In genomic region chr19:18776288-18776594, GRCh38 we compare ENCODE assay signal across 18 cellular contexts. TPM values are rescaled to one million over a fixed set of nuclear protein-coding genes. Genes with fewer than 3 reads are reported as not detected.
A peak's percentile ranks its signal among the peaks of the same experiment; 100 is the strongest.
DNase-seq lines count a peak whose midpoint lies in the region; TF ChIP-seq lines count a peak whose summit lies in the region.
"Had no signal": no experiment of that assay in that cellular context is flagged by ENCODE, and none has a peak within 500 bp of the region (broad histone marks: within the 10 kb centered on the region; RNA-seq: fewer than 3 reads in every experiment).

No MANE protein-coding gene starts in this region.

- DNase-seq in AG09319 (ENCODE audit: extremely low read depth, low read depth), result no peak
- DNase-seq in HS-5 (ENCODE audit: low read depth), result peak; percentile 29
- peak; percentile 53 for DNase-seq in brain microvascular endothelial cell
- DNase-seq in kidney epithelial cell (ENCODE audit: low read depth), result no peak
- no peak for DNase-seq in NCI-H510A treated with DMSO at 0.1 percent for 48 hours (lab: John Stamatoyannopoulos, UW)
- no peak for DNase-seq in NCI-H446 treated with DMSO at 0.1 percent for 48 hours (lab: John Stamatoyannopoulos, UW)
- no peak for DNase-seq in NCI-H526 treated with DMSO at 0.1 percent for 48 hours (lab: John Stamatoyannopoulos, UW)
- DNase-seq in amniotic stem cell (lab: John Stamatoyannopoulos, UW), result no peak
- DNase-seq: activated naive CD4-positive, alpha-beta T cell; head of caudate nucleus; KBM-7; NCI-H2081; stimulated activated CD4-positive, alpha-beta T cell treated with anti-CD3 and anti-CD28 coated beads, Interleukin-2, amount 100 ng/mL, for 48 hours; stimulated activated naive CD4-positive, alpha-beta T cell; T-helper 1 cell had no signal

- H3K36me3 ChIP-seq in brain microvascular endothelial cell (replicated peaks), result no peaks in the 10 kb centered on the region
- no peaks in the 10 kb centered on the region for H3K36me3 ChIP-seq in kidney epithelial cell (ENCODE audit: control insufficient read depth, insufficient read depth, low read length)
- H3K36me3 ChIP-seq: ovary had no signal

- H3K27me3 ChIP-seq in brain microvascular endothelial cell (replicated peaks) (peaks cover 4% of the 10 kb centered on the region), kidney epithelial cell (ENCODE audit: control insufficient read depth, insufficient read depth, low read length) (peaks cover 37% of the 10 kb centered on the region)
- H3K27me3 ChIP-seq: ovary had no signal

- TF ChIP-seq CTCF in AG09319 (IDR thresholded peaks at IDR 0.05; ENCODE audit: low read depth, low read length), result peak; percentile 47
- TF ChIP-seq CTCF in brain microvascular endothelial cell (IDR thresholded peaks at IDR 0.05; ENCODE audit: low read depth, low read length, missing control alignments), result peak; percentile 73
- peak; percentile 37 for TF ChIP-seq CTCF in kidney epithelial cell (IDR thresholded peaks at IDR 0.05; ENCODE audit: insufficient read depth, low read length, poor library complexity, severe bottlenecking)

- no peak overlapping the region for H3K4me3 ChIP-seq in brain microvascular endothelial cell (ENCODE audit: low read depth, low read length)
- no peak overlapping the region for H3K4me3 ChIP-seq in kidney epithelial cell (ENCODE audit: low read depth, low read length)
- H3K4me3 ChIP-seq: GM12878, lung, ovary had no signal

- in situ Hi-C loops in brain microvascular endothelial cell (cut with HindIII; ENCODE audit: low pct_ligation_motif_present, low sequenced_read_pairs), result no loop called here

- H3K27ac ChIP-seq in brain microvascular endothelial cell, result no peak overlapping the region
- H3K27ac ChIP-seq: ovary had no signal

RNA-seq across cellular contexts. Expression of gene COMP, which starts 14.9 kb away (rescaled TPM):
- total RNA-seq in kidney epithelial cell, result not detected in 2 replicates
- total RNA-seq: GM12878 had no signal

RNA-seq across cellular contexts. Expression of gene UPF1, which starts 55.5 kb away (rescaled TPM):
- total RNA-seq in kidney epithelial cell, result 71.6 and 81.1 TPM in 2 replicates

Comparison
In these comparisons a context has a peak if more than half of its experiments do, and no peak if none do; other contexts are left out.
1. DNase-seq: peak in HS-5 (single experiment) and brain microvascular endothelial cell (single experiment); none in AG09319 (single experiment), kidney epithelial cell (single experiment), NCI-H510A treated with DMSO at 0.1 percent for 48 hours (single experiment), NCI-H446 treated with DMSO at 0.1 percent for 48 hours (single experiment), NCI-H526 treated with DMSO at 0.1 percent for 48 hours (single experiment) and amniotic stem cell (single experiment).
2. Peak in every context shown above with its lines, with median percentiles within 50 percentile points of each other: CTCF ChIP-seq.